ENCODE assay signal across 28 cellular contexts in the genomic region with DNA sequence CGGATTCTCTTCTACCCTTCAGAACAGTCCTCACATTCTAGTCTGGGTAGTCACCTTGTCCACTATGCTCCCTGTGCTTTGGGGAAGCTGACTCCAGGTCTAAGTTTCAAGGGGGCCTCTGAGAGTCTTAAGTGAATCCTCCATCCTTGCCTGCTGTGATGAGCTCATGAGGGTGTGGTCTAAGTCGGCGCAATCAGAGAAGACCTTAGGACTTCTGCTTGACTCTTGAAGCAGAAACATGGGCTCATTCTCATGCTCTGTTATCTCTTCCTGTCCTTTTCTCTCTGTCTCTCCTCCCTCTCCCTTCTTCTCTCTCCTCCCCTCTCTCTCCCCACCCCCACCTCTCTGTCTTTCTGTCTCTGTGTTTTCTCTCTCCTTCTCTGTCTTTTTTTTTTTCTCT.
"Had no signal": no experiment of that assay in that cellular context is flagged by ENCODE, and none has a peak within 500 bp of the region (broad histone marks: within the 10 kb centered on the region; RNA-seq: fewer than 3 reads in every experiment).

No MANE protein-coding gene starts in this region.

- H3K4me3 ChIP-seq: neural progenitor cell, right atrium auricular region, stomach, thyroid gland, upper lobe of left lung, vagina had no signal

- H3K27ac Mint-ChIP-seq: activated naive CD8-positive, alpha-beta T cell; effector memory CD8-positive, alpha-beta T cell; naive thymus-derived CD8-positive, alpha-beta T cell; stimulated activated naive B cell treated with anti-CD40 and anti-IgM and Interleukin-4, amounts not matched to agents 10 μg/mL and 1 μg/mL and 100 μg/mL, for 72 hours; T-helper 2 cell treated with Interferon-gamma antibody and Interleukin-4, amounts not matched to agents 5 μg/mL and 100 μg/mL, for 36 hours had no signal

- H3K36me3 Mint-ChIP-seq: activated naive CD8-positive, alpha-beta T cell; brain; naive thymus-derived CD8-positive, alpha-beta T cell; neural progenitor cell; stimulated activated naive B cell treated with anti-CD40 and anti-IgM and Interleukin-4, amounts not matched to agents 10 μg/mL and 1 μg/mL and 100 μg/mL, for 72 hours had no signal

- H3K9me3 Mint-ChIP-seq: brain; effector memory CD8-positive, alpha-beta T cell; naive thymus-derived CD8-positive, alpha-beta T cell; neural progenitor cell; T-helper 2 cell treated with Interferon-gamma antibody and Interleukin-4, amounts not matched to agents 5 μg/mL and 100 μg/mL, for 36 hours had no signal

- ATAC-seq: effector memory CD8-positive, alpha-beta T cell; left cardiac atrium; naive thymus-derived CD8-positive, alpha-beta T cell; stimulated activated naive B cell treated with anti-CD40 and anti-IgM and Interleukin-4, amounts not matched to agents 10 μg/mL and 1 μg/mL and 100 μg/mL, for 72 hours had no signal

- H3K4me1 ChIP-seq: neural progenitor cell, parathyroid adenoma, stomach, upper lobe of left lung had no signal

- H3K9ac ChIP-seq: neural progenitor cell, parathyroid adenoma had no signal

- H3K79me2 ChIP-seq: parathyroid adenoma had no signal

- H3K27ac ChIP-seq: neural progenitor cell, parathyroid adenoma, right atrium auricular region, stomach, thyroid gland, upper lobe of left lung, vagina had no signal

- H3K4me3 Mint-ChIP-seq: activated naive CD8-positive, alpha-beta T cell; brain; effector memory CD8-positive, alpha-beta T cell; naive thymus-derived CD8-positive, alpha-beta T cell; neural progenitor cell; stimulated activated naive B cell treated with anti-CD40 and anti-IgM and Interleukin-4, amounts not matched to agents 10 μg/mL and 1 μg/mL and 100 μg/mL, for 72 hours; T-helper 2 cell treated with Interferon-gamma antibody and Interleukin-4, amounts not matched to agents 5 μg/mL and 100 μg/mL, for 36 hours had no signal

- H3K4me1 Mint-ChIP-seq: stimulated activated naive B cell treated with anti-CD40 and anti-IgM and Interleukin-4, amounts not matched to agents 10 μg/mL and 1 μg/mL and 100 μg/mL, for 72 hours had no signal

- H3K4me2 ChIP-seq: neural progenitor cell had no signal

- H3K36me3 ChIP-seq: neural progenitor cell, right atrium auricular region, stomach, thyroid gland, upper lobe of left lung, vagina had no signal

- H3K27me3 ChIP-seq: neural progenitor cell, right atrium auricular region, stomach, thyroid gland, upper lobe of left lung, vagina had no signal

- H3K27me3 Mint-ChIP-seq: brain; stimulated activated naive B cell treated with anti-CD40 and anti-IgM and Interleukin-4, amounts not matched to agents 10 μg/mL and 1 μg/mL and 100 μg/mL, for 72 hours had no signal

- H2AFZ ChIP-seq: neural progenitor cell, parathyroid adenoma had no signal

- H3K9me3 ChIP-seq: right atrium auricular region, stomach, thyroid gland, upper lobe of left lung, vagina had no signal

- DNase-seq: activated CD4-positive, alpha-beta T cell treated with anti-CD3 and anti-CD28 coated beads for 48 hours; activated CD4-positive, alpha-beta T cell treated with anti-CD3 and anti-CD28 coated beads, Interleukin-2, amount 50 U/mL, for 48 hours; activated CD8-positive, alpha-beta memory T cell treated with anti-CD3 and anti-CD28 coated beads for 24 hours; activated effector memory CD4-positive, alpha-beta T cell treated with Interleukin-2 at 50 U/mL for 16 hours; activated naive CD4-positive, alpha-beta T cell treated with Interleukin-2 at 50 U/mL for 16 hours; aorta; cortex of kidney; effector memory CD8-positive, alpha-beta T cell; foreskin melanocyte; glutamatergic neuron; left cardiac atrium; mammary epithelial cell; naive thymus-derived CD8-positive, alpha-beta T cell; occipital lobe; stimulated activated CD4-positive, alpha-beta T cell treated with anti-CD3 and anti-CD28 coated beads, Interleukin-15, amount 100 ng/mL, for 24 hours; stimulated activated CD4-positive, alpha-beta T cell treated with anti-CD3 and anti-CD28 coated beads, Interleukin-2, amount 100 ng/mL, for 24 hours; stimulated activated naive B cell treated with anti-CD40 and anti-IgM and Interleukin-4, amounts not matched to agents 10 μg/mL and 1 μg/mL and 100 μg/mL, for 72 hours; stomach; T-helper 1 cell; thyroid gland; upper lobe of left lung had no signal
